ENCODE assay signal across 1 cellular context in the genomic region with DNA sequence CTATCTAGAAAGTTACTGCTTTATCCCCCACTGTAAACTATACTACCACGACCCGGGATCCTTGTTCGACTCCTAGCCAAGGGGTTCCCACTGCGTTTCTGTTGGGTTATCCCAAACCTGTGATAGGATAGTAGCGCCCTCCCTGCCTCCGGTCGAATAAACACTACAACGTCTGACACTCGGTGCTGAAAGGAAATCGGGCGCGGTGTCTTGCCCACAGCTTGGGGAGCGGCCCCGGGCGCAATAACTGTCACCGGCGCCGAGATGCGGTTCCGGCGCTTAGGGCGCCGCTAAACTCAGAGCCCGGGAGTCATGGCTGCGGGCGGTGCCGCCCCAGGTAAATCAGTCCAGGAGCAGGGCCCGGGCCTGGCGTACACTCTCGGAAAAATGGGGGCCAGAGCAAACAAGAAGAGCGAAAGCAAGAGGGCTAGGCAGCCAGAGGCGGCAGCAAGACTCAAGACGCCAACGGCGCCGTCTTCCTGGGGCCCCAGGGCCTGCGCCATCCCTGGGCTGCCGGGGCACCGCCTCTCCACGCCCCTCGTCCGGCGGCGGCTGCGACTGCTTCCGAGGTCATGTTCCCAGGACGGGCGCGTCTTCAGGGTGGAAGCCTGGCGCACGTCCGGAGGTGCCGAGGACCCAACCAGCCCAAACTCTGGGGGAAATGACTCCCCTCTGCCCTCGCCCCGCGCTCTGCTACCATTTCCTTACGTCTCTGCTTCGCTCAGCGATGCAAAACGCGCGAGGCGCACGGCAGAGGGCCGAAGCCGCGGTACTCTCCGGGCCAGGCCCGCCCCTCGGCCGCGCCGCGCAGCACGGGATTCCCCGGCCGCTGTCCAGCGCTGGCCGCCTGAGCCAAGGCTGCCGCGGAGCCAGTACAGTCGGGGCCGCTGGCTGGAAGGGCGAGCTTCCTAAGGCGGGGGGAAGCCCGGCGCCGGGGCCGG.
TF ChIP-seq lines count a peak whose summit lies in the region.

A gene (plus strand): TSS at position 575 of the 941 bp plus-strand sequence. CDS start 87 bp downstream, at position 662.

TF ChIP-seq in GM12878, 131 proteins besides CTCF, POLR2A, EP300 and RAD21 (continued from another document and continues in another):
- TF ChIP-seq, protein P1, sequence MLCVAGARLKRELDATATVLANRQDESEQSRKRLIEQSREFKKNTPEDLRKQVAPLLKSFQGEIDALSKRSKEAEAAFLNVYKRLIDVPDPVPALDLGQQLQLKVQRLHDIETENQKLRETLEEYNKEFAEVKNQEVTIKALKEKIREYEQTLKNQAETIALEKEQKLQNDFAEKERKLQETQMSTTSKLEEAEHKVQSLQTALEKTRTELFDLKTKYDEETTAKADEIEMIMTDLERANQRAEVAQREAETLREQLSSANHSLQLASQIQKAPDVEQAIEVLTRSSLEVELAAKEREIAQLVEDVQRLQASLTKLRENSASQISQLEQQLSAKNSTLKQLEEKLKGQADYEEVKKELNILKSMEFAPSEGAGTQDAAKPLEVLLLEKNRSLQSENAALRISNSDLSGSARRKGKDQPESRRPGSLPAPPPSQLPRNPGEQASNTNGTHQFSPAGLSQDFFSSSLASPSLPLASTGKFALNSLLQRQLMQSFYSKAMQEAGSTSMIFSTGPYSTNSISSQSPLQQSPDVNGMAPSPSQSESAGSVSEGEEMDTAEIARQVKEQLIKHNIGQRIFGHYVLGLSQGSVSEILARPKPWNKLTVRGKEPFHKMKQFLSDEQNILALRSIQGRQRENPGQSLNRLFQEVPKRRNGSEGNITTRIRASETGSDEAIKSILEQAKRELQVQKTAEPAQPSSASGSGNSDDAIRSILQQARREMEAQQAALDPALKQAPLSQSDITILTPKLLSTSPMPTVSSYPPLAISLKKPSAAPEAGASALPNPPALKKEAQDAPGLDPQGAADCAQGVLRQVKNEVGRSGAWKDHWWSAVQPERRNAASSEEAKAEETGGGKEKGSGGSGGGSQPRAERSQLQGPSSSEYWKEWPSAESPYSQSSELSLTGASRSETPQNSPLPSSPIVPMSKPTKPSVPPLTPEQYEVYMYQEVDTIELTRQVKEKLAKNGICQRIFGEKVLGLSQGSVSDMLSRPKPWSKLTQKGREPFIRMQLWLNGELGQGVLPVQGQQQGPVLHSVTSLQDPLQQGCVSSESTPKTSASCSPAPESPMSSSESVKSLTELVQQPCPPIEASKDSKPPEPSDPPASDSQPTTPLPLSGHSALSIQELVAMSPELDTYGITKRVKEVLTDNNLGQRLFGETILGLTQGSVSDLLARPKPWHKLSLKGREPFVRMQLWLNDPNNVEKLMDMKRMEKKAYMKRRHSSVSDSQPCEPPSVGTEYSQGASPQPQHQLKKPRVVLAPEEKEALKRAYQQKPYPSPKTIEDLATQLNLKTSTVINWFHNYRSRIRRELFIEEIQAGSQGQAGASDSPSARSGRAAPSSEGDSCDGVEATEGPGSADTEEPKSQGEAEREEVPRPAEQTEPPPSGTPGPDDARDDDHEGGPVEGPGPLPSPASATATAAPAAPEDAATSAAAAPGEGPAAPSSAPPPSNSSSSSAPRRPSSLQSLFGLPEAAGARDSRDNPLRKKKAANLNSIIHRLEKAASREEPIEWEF (IDR thresholded peaks at IDR 0.05; ENCODE audit: insufficient replicate concordance, low read depth, low read length), result no peak
- TF ChIP-seq, protein P2, sequence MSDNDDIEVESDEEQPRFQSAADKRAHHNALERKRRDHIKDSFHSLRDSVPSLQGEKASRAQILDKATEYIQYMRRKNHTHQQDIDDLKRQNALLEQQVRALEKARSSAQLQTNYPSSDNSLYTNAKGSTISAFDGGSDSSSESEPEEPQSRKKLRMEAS (IDR thresholded peaks at IDR 0.05; ENCODE audit: low read depth, low read length), result peak; percentile 45; the same call in 1 of the 2 replicates
- TF ChIP-seq HDGF (IDR thresholded peaks at IDR 0.05) (peak; percentile 84), PAX5 (IDR thresholded peaks at IDR 0.05; ENCODE audit: borderline replicate concordance, low read depth, low read length) (no peak), DPF2 (IDR thresholded peaks at IDR 0.05) (peak; percentile 75; the same call in 1 of the 2 replicates), MEF2B (IDR thresholded peaks at IDR 0.05; ENCODE audit: partially characterized antibody, poor library complexity, severe bottlenecking) (no peak), CHD2 (IDR thresholded peaks at IDR 0.05; ENCODE audit: borderline replicate concordance, low read depth, low read length) (no peak), PAX8 (IDR thresholded peaks at IDR 0.05) (no peak), LARP7 (IDR thresholded peaks at IDR 0.05) (peak; percentile 84; the same call in 1 of the 2 replicates), CBFB (IDR thresholded peaks at IDR 0.05; ENCODE audit: low read depth) (peak; percentile 51; the same call in 1 of the 2 replicates), NBN (IDR thresholded peaks at IDR 0.05) (peak; percentile 41), KAT2A (conservative IDR thresholded peaks at IDR 0.05; ENCODE audit: control insufficient read depth, low read depth, low read length) (no peak), PML (IDR thresholded peaks at IDR 0.05; ENCODE audit: low read length) (peak; percentile 89), KLF5 (IDR thresholded peaks at IDR 0.05; ENCODE audit: partially characterized antibody) (peak; percentile 80), TCF12 (IDR thresholded peaks at IDR 0.05; ENCODE audit: low read depth, low read length) (no peak; the same call in 1 of the 2 replicates), ATF7 (IDR thresholded peaks at IDR 0.05; ENCODE audit: low read depth) (no peak), TBL1XR1 (IDR thresholded peaks at IDR 0.05; ENCODE audit: low read depth, low read length) (peak; percentile 17; the same call in 1 of the 2 replicates), SP1 (IDR thresholded peaks at IDR 0.05; ENCODE audit: low read depth, low read length) (no peak), MYC (IDR thresholded peaks at IDR 0.05; ENCODE audit: insufficient read depth, insufficient read length, insufficient replicate concordance, low read length, severe bottlenecking) (no peak), JUND (IDR thresholded peaks at IDR 0.05; ENCODE audit: low read depth, low read length) (no peak), POLR2AphosphoS5 (IDR thresholded peaks at IDR 0.05; ENCODE audit: low read length) (peak; percentile 89), BMI1 (IDR thresholded peaks at IDR 0.05; ENCODE audit: borderline replicate concordance) (no peak), EED (IDR thresholded peaks at IDR 0.05; ENCODE audit: low read depth) (no peak; the same call in 1 of the 2 replicates), SIX5 (IDR thresholded peaks at IDR 0.05; ENCODE audit: low read depth, low read length, severe bottlenecking) (no peak), STAT1 (conservative IDR thresholded peaks at IDR 0.05) (peak; percentile 71), YY1 (IDR thresholded peaks at IDR 0.05; ENCODE audit: low read depth, low read length) (peak; percentile 89), SUPT20H (IDR thresholded peaks at IDR 0.05; ENCODE audit: borderline replicate concordance, control insufficient read depth, low read depth, low read length) (no peak), WRNIP1 (IDR thresholded peaks at IDR 0.05; ENCODE audit: borderline replicate concordance, low read depth, low read length) (no peak), EZH2 (IDR thresholded peaks at IDR 0.05; ENCODE audit: borderline replicate concordance, control insufficient read depth, low read depth, low read length) (no peak), ZZZ3 (IDR thresholded peaks at IDR 0.05; ENCODE audit: control insufficient read depth, insufficient read length, low read depth) (no peak), ASH2L (IDR thresholded peaks at IDR 0.05; ENCODE audit: borderline replicate concordance, low read depth) (peak; percentile 59; the same call in 1 of the 2 replicates), SMC3 (IDR thresholded peaks at IDR 0.05; ENCODE audit: borderline replicate concordance, low read length) (no peak), POU2F2 (IDR thresholded peaks at IDR 0.05; ENCODE audit: borderline replicate concordance, low read depth, low read length) (peak; percentile 73), ESRRA (IDR thresholded peaks at IDR 0.05; ENCODE audit: low read length) (no peak), ZBED1 (IDR thresholded peaks at IDR 0.05; ENCODE audit: borderline replicate concordance) (no peak)
- TF ChIP-seq, protein P3, sequence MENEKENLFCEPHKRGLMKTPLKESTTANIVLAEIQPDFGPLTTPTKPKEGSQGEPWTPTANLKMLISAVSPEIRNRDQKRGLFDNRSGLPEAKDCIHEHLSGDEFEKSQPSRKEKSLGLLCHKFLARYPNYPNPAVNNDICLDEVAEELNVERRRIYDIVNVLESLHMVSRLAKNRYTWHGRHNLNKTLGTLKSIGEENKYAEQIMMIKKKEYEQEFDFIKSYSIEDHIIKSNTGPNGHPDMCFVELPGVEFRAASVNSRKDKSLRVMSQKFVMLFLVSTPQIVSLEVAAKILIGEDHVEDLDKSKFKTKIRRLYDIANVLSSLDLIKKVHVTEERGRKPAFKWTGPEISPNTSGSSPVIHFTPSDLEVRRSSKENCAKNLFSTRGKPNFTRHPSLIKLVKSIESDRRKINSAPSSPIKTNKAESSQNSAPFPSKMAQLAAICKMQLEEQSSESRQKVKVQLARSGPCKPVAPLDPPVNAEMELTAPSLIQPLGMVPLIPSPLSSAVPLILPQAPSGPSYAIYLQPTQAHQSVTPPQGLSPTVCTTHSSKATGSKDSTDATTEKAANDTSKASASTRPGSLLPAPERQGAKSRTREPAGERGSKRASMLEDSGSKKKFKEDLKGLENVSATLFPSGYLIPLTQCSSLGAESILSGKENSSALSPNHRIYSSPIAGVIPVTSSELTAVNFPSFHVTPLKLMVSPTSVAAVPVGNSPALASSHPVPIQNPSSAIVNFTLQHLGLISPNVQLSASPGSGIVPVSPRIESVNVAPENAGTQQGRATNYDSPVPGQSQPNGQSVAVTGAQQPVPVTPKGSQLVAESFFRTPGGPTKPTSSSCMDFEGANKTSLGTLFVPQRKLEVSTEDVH (IDR thresholded peaks at IDR 0.05; ENCODE audit: low read depth, partially characterized antibody), result no peak
- TF ChIP-seq, protein P4, sequence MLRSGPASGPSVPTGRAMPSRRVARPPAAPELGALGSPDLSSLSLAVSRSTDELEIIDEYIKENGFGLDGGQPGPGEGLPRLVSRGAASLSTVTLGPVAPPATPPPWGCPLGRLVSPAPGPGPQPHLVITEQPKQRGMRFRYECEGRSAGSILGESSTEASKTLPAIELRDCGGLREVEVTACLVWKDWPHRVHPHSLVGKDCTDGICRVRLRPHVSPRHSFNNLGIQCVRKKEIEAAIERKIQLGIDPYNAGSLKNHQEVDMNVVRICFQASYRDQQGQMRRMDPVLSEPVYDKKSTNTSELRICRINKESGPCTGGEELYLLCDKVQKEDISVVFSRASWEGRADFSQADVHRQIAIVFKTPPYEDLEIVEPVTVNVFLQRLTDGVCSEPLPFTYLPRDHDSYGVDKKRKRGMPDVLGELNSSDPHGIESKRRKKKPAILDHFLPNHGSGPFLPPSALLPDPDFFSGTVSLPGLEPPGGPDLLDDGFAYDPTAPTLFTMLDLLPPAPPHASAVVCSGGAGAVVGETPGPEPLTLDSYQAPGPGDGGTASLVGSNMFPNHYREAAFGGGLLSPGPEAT (IDR thresholded peaks at IDR 0.05; ENCODE audit: low read depth), result peak; percentile 66; the same call in 1 of the 2 replicates
- TF ChIP-seq, protein P5, sequence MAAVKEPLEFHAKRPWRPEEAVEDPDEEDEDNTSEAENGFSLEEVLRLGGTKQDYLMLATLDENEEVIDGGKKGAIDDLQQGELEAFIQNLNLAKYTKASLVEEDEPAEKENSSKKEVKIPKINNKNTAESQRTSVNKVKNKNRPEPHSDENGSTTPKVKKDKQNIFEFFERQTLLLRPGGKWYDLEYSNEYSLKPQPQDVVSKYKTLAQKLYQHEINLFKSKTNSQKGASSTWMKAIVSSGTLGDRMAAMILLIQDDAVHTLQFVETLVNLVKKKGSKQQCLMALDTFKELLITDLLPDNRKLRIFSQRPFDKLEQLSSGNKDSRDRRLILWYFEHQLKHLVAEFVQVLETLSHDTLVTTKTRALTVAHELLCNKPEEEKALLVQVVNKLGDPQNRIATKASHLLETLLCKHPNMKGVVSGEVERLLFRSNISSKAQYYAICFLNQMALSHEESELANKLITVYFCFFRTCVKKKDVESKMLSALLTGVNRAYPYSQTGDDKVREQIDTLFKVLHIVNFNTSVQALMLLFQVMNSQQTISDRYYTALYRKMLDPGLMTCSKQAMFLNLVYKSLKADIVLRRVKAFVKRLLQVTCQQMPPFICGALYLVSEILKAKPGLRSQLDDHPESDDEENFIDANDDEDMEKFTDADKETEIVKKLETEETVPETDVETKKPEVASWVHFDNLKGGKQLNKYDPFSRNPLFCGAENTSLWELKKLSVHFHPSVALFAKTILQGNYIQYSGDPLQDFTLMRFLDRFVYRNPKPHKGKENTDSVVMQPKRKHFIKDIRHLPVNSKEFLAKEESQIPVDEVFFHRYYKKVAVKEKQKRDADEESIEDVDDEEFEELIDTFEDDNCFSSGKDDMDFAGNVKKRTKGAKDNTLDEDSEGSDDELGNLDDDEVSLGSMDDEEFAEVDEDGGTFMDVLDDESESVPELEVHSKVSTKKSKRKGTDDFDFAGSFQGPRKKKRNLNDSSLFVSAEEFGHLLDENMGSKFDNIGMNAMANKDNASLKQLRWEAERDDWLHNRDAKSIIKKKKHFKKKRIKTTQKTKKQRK (IDR thresholded peaks at IDR 0.05; ENCODE audit: low read depth, low read length), result no peak
- TF ChIP-seq, protein P6, sequence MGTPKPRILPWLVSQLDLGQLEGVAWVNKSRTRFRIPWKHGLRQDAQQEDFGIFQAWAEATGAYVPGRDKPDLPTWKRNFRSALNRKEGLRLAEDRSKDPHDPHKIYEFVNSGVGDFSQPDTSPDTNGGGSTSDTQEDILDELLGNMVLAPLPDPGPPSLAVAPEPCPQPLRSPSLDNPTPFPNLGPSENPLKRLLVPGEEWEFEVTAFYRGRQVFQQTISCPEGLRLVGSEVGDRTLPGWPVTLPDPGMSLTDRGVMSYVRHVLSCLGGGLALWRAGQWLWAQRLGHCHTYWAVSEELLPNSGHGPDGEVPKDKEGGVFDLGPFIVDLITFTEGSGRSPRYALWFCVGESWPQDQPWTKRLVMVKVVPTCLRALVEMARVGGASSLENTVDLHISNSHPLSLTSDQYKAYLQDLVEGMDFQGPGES (IDR thresholded peaks at IDR 0.05), result no peak
- TF ChIP-seq, protein P7, sequence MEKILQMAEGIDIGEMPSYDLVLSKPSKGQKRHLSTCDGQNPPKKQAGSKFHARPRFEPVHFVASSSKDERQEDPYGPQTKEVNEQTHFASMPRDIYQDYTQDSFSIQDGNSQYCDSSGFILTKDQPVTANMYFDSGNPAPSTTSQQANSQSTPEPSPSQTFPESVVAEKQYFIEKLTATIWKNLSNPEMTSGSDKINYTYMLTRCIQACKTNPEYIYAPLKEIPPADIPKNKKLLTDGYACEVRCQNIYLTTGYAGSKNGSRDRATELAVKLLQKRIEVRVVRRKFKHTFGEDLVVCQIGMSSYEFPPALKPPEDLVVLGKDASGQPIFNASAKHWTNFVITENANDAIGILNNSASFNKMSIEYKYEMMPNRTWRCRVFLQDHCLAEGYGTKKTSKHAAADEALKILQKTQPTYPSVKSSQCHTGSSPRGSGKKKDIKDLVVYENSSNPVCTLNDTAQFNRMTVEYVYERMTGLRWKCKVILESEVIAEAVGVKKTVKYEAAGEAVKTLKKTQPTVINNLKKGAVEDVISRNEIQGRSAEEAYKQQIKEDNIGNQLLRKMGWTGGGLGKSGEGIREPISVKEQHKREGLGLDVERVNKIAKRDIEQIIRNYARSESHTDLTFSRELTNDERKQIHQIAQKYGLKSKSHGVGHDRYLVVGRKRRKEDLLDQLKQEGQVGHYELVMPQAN (conservative IDR thresholded peaks at IDR 0.05), result peak; percentile 96
